ENCODE assay signal across 16 cellular contexts in the genomic region with DNA sequence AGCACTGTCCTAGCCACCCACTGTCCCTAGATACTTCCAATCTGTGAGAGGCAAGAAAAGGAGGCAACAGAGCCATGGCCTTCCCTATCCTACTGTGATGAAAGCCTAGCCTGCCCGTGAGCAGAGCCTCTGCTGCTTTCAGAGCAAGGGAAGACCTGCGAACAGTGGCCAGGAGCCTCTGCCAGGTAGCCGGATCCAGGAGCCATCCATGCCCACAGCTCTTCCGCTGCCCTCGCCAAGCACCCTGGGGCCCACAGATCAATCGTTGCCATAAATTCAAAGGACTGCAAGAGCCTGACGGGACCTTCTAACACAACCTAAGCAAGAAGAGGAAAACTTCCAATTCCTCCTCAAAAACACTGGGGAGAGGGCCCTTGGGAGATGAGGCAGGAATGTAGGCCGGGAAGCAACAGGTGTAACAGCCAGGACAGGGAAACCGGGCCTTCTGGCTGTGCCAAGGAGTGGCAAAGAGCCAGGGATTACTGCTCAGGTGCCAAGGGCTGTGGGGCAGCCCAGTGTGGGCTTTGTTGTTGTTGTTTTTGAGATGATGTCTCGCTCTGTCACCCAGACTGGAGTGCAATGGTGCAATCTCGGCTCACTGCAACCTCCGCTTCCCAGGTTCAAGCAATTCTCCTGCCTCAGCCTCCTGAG. TPM values are rescaled to one million over a fixed set of nuclear protein-coding genes. Genes with fewer than 3 reads are reported as not detected.
A peak's percentile ranks its signal among the peaks of the same experiment; 100 is the strongest.
DNase-seq lines count a peak whose midpoint lies in the region; ATAC-seq and TF ChIP-seq lines count a peak whose summit lies in the region.
"Had no signal": no experiment of that assay in that cellular context is flagged by ENCODE, and none has a peak within 500 bp of the region (broad histone marks: within the 10 kb centered on the region; RNA-seq: fewer than 3 reads in every experiment).

No MANE protein-coding gene starts in this region.

- H3F3A ChIP-seq in GM23338 (replicated peaks; ENCODE audit: low read depth) = peaks cover 46% of the 10 kb centered on the region

- H3K27me3 ChIP-seq in GM23338 (ENCODE audit: insufficient read depth) = no peaks in the 10 kb centered on the region
- no peaks in the 10 kb centered on the region for H3K27me3 ChIP-seq in SJSA1 (replicated peaks)
- H3K27me3 ChIP-seq in skeletal muscle satellite cell (ENCODE audit: control insufficient read depth, insufficient read depth, low read length) = no peaks in the 10 kb centered on the region

- TF ChIP-seq CTCF in GM23338 (conservative IDR thresholded peaks at IDR 0.05; ENCODE audit: low read depth in 2 of 2) = no peak
- no peak for TF ChIP-seq CTCF in osteocyte (IDR thresholded peaks at IDR 0.05)

- H3K4me1 Mint-ChIP-seq in GM23338 = peaks cover 5% of the 10 kb centered on the region
- peaks cover 5% of the 10 kb centered on the region for H3K4me1 Mint-ChIP-seq in osteocyte (ENCODE audit: unreplicated experiment)

- H3K4me1 ChIP-seq in GM23338 (ENCODE audit: insufficient read depth) (no peaks in the 10 kb centered on the region), SJSA1 (replicated peaks) (peaks cover 10% of the 10 kb centered on the region), skeletal muscle satellite cell (ENCODE audit: control insufficient read depth, insufficient read depth, low read length) (peaks cover 20% of the 10 kb centered on the region)

- H3K36me3 Mint-ChIP-seq in GM23338 (ENCODE audit: low read depth) = peaks cover 96% of the 10 kb centered on the region
- H3K36me3 Mint-ChIP-seq in osteocyte (ENCODE audit: unreplicated experiment) = peaks cover 51% of the 10 kb centered on the region

- H3K9me3 Mint-ChIP-seq in GM23338 (no peaks in the 10 kb centered on the region), osteocyte (ENCODE audit: unreplicated experiment) (no peaks in the 10 kb centered on the region)
- H3K9me3 Mint-ChIP-seq: CD8-positive, alpha-beta memory T cell; naive thymus-derived CD8-positive, alpha-beta T cell had no signal

- ATAC-seq in GM23338 = no peak

- H3K4me2 ChIP-seq in GM23338 (no peak overlapping the region), skeletal muscle satellite cell (ENCODE audit: low read length) (no peak overlapping the region)

- H4K20me1 ChIP-seq in GM23338 (replicated peaks; ENCODE audit: insufficient read depth) = peaks cover 65% of the 10 kb centered on the region

- H3K27ac ChIP-seq in GM23338 (ENCODE audit: low read depth) (0 out of 2 replicates have a peak overlapping the region, but pooled peaks have one; percentile 59), SJSA1 (0 out of 2 replicates have a peak overlapping the region, but pooled peaks have one; percentile 43), epithelial cell of prostate (peak overlapping the region; percentile 99)

- H2AFZ ChIP-seq in GM23338 = no peak overlapping the region

- peaks cover 11% of the 10 kb centered on the region for H3K27me3 Mint-ChIP-seq in GM23338 (ENCODE audit: insufficient read depth, low read depth, poor library complexity)
- no peaks in the 10 kb centered on the region for H3K27me3 Mint-ChIP-seq in osteocyte (ENCODE audit: unreplicated experiment)
- H3K27me3 Mint-ChIP-seq: CD8-positive, alpha-beta memory T cell; naive thymus-derived CD8-positive, alpha-beta T cell had no signal

- DNase-seq in GM23338 (ENCODE audit: low spot score) = no peak
- no peak for DNase-seq in SJSA1 (ENCODE audit: low read depth in 1 of 2, low spot score in 2 of 2)
- no peak for DNase-seq in epithelial cell of prostate (ENCODE audit: low read depth, low spot score)
- DNase-seq in islet precursor cell = no peak
- no peak for DNase-seq in AML-193 (lab: John Stamatoyannopoulos, UW)
- no peak for DNase-seq in osteocyte (ENCODE audit: extremely low spot score, unreplicated experiment)
- no peak for DNase-seq in iPS-NIHi7 (ENCODE audit: extremely low spot score)
- DNase-seq: amniotic stem cell, DMS79 treated with DMSO at 0.1 percent for 48 hours, NCI-H2081 treated with DMSO at 0.1 percent for 48 hours, NCI-H524, SHP77 treated with DMSO at 0.1 percent for 48 hours, small intestine had no signal

- peak overlapping the region; percentile 31 for H3K9ac ChIP-seq in skeletal muscle satellite cell (ENCODE audit: low read depth, low read length)

- H3K4me3 Mint-ChIP-seq in GM23338 = no peak overlapping the region
- H3K4me3 Mint-ChIP-seq in osteocyte (ENCODE audit: unreplicated experiment) = no peak overlapping the region
- H3K4me3 Mint-ChIP-seq: CD8-positive, alpha-beta memory T cell; naive thymus-derived CD8-positive, alpha-beta T cell had no signal

- no peaks in the 10 kb centered on the region for H3K9me2 ChIP-seq in GM23338 (ENCODE audit: insufficient read depth)

- H3K9me3 ChIP-seq in SJSA1 (replicated peaks) (no peaks in the 10 kb centered on the region), skeletal muscle satellite cell (replicated peaks; ENCODE audit: low read length) (no peaks in the 10 kb centered on the region)

- peaks cover 45% of the 10 kb centered on the region for H3K79me2 ChIP-seq in GM23338 (replicated peaks; ENCODE audit: insufficient read depth)

- H3K4me3 ChIP-seq in GM23338 = no peak overlapping the region
- H3K4me3 ChIP-seq in SJSA1 = no peak overlapping the region
- no peak overlapping the region for H3K4me3 ChIP-seq in skeletal muscle satellite cell (ENCODE audit: low read length)

- H3K36me3 ChIP-seq in GM23338 (ENCODE audit: insufficient read depth) (peaks cover 57% of the 10 kb centered on the region), SJSA1 (peaks cover 100% of the 10 kb centered on the region), skeletal muscle satellite cell (ENCODE audit: insufficient read depth, low read length) (peaks cover 97% of the 10 kb centered on the region)

- no peak overlapping the region for H3K27ac Mint-ChIP-seq in GM23338
- H3K27ac Mint-ChIP-seq in osteocyte (ENCODE audit: unreplicated experiment) = no peak overlapping the region
- H3K27ac Mint-ChIP-seq: CD8-positive, alpha-beta memory T cell; naive thymus-derived CD8-positive, alpha-beta T cell had no signal

TF ChIP-seq in GM23338, 12 proteins besides CTCF, POLR2A, EP300 and RAD21:
- TF ChIP-seq ZNF114 (CRISPR knock-in tag; IDR thresholded peaks at IDR 0.05) (no peak), JUNB (IDR thresholded peaks at IDR 0.05; ENCODE audit: unreplicated experiment) (no peak)
TF ChIP-seq in GM23338: peak in this region for 0.

RNA-seq across cellular contexts. Expression of a gene that starts 18.1 kb away (rescaled TPM):
- 233 and 259 TPM in 2 replicates for total RNA-seq in GM23338 (2014; rRNA removed; shearing (Covaris generic))
- 180 and 189 TPM in 2 replicates for polyA plus RNA-seq in GM23338 (2016; fragmentation: Nextera tagmentation; extraction: Ambion mirVana)
- 82.0 and 118 TPM in 2 replicates for total RNA-seq in SJSA1 (2014; rRNA removed; shearing (Covaris generic))
- 128 and 132 TPM in 2 replicates for total RNA-seq in skeletal muscle satellite cell (2012; rRNA removed)
- total RNA-seq in osteocyte = 175 and 176 TPM in 2 replicates

RNA-seq across cellular contexts. Expression of a gene that starts 26.3 kb away (rescaled TPM):
- 76.5 and 95.1 TPM in 2 replicates for total RNA-seq in GM23338 (2014; rRNA removed; shearing (Covaris generic))
- 40.7 and 42.2 TPM in 2 replicates for polyA plus RNA-seq in GM23338 (2016; fragmentation: Nextera tagmentation; extraction: Ambion mirVana)
- 22.0 and 23.8 TPM in 2 replicates for total RNA-seq in SJSA1 (2014; rRNA removed; shearing (Covaris generic))
- 33.0 and 43.7 TPM in 2 replicates for total RNA-seq in skeletal muscle satellite cell (2012; rRNA removed)
- 88.0 and 90.5 TPM in 2 replicates for total RNA-seq in osteocyte

Comparison
In these comparisons a context has a peak if more than half of its experiments do, and no peak if none do; other contexts are left out.
1. H3K27ac ChIP-seq: peak in every context shown above with its lines; median percentile 99 in epithelial cell of prostate; 59 in GM23338; 43 in SJSA1.